Comparison of ENCODE assay signal across 13 cellular contexts in the genomic region with DNA sequence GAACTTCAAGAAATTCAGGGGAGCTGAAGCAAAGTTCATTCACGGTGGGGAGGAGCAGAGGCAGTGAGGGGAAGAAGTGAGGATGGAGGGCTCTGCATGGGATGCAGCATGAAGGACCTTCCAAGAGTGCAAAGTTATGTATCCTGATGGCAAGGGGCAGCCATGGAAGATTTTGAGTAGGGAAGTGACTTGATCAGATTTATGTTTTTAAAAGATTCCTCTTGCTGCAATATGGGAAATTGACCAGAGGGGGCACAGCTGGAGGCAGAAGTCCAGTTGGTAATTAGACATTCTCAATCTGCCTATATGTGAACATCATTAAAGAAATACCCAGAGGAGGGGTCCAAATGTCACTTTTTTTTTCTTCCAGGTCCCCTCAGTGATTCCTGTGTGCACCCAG. TPM values are rescaled to one million over a fixed set of nuclear protein-coding genes. Genes with fewer than 3 reads are reported as not detected.
DNase-seq lines count a peak whose midpoint lies in the region; ATAC-seq and TF ChIP-seq lines count a peak whose summit lies in the region.
"Had no signal": no experiment of that assay in that cellular context is flagged by ENCODE, and none has a peak within 500 bp of the region (broad histone marks: within the 10 kb centered on the region; RNA-seq: fewer than 3 reads in every experiment).

No MANE protein-coding gene starts in this region.

- H2AFZ ChIP-seq in PC-3 (ENCODE audit: low read length) (no peak overlapping the region), smooth muscle cell (ENCODE audit: low read depth) (no peak overlapping the region)

- H3K9me2 ChIP-seq in PC-3 (replicated peaks; ENCODE audit: low read length) = no peaks in the 10 kb centered on the region

- intact Hi-C loops in PC-3 (cut with micrococcal nuclease) = loop anchor here (5.0 kb wide), 1 partner anchor 192 kb away; no protein-coding TSS in a partner anchor

- H3K4me2 ChIP-seq in PC-3 (ENCODE audit: low read length) (no peak overlapping the region), smooth muscle cell (no peak overlapping the region)

- DNase-seq in NCI-H82 (lab: John Stamatoyannopoulos, UW) (peak; percentile 17), NCI-H82 treated with DMSO at 0.1 percent for 48 hours (lab: John Stamatoyannopoulos, UW; ENCODE audit: unreplicated experiment) (no peak), PC-3 (peak; percentile 38), epithelial cell of esophagus (ENCODE audit: low read depth) (no peak), smooth muscle cell (lab: John Stamatoyannopoulos, UW; ENCODE audit: unreplicated experiment) (no peak), C1 segment of cervical spinal cord (lab: John Stamatoyannopoulos, UW) (no peak)
- no peak for DNase-seq in activated CD4-positive, alpha-beta T cell treated with anti-CD3 and anti-CD28 coated beads, Interleukin-2, amount 50 U/mL, for 48 hours
- DNase-seq: amniotic stem cell, gastrocnemius medialis, NCI-H1436 treated with DMSO at 0.1 percent for 48 hours, SIG-M5 had no signal

- POLR2A ChIA-PET in PC-3 (lab: Charles Lee; ENCODE audit: unreplicated experiment) = no interaction called here

- H3K9ac ChIP-seq in PC-3 (ENCODE audit: low read length) (no peak overlapping the region), smooth muscle cell (ENCODE audit: low read depth) (no peak overlapping the region)

- H3K27ac ChIP-seq in PC-3 (ENCODE audit: low read length) (no peak overlapping the region), smooth muscle cell (ENCODE audit: low read depth) (no peak overlapping the region)
- H3K27ac ChIP-seq: gastrocnemius medialis had no signal

- TF ChIP-seq CTCF in PC-3 (conservative IDR thresholded peaks at IDR 0.05; ENCODE audit: low read depth, low read length) (peak; percentile 57; the same call in 1 of the 2 replicates), epithelial cell of esophagus (IDR thresholded peaks at IDR 0.05; ENCODE audit: insufficient read depth, low read depth, low read length, missing control alignments) (peak; percentile 36), smooth muscle cell (IDR thresholded peaks at IDR 0.05; ENCODE audit: borderline replicate concordance, insufficient read depth, poor library complexity, severe bottlenecking) (peak; percentile 31)

- ATAC-seq in PC-3 = no peak
- ATAC-seq in HG02759 (IDR thresholded peaks at IDR 0.05; ENCODE audit: unreplicated experiment) = no peak
- ATAC-seq: gastrocnemius medialis; stimulated activated memory B cell treated with anti-CD40 and anti-IgM and Interleukin-4, amounts not matched to agents 10 μg/mL and 1 μg/mL and 100 μg/mL, for 72 hours had no signal

- H3K9me3 ChIP-seq in PC-3 (ENCODE audit: low read length) (no peaks in the 10 kb centered on the region), smooth muscle cell (replicated peaks; ENCODE audit: low read depth) (no peaks in the 10 kb centered on the region)
- H3K9me3 ChIP-seq: gastrocnemius medialis had no signal

- CTCF ChIA-PET in PC-3 (lab: Charles Lee) = no interaction called here

- peaks cover 13% of the 10 kb centered on the region for H3K4me1 ChIP-seq in PC-3 (ENCODE audit: insufficient read depth, low read length)
- H3K4me1 ChIP-seq in smooth muscle cell (ENCODE audit: low read depth) = peaks cover 11% of the 10 kb centered on the region
- H3K4me1 ChIP-seq: gastrocnemius medialis had no signal

- H3K4me3 ChIP-seq in PC-3 (ENCODE audit: low read length) (no peak overlapping the region), epithelial cell of esophagus (ENCODE audit: low read length) (no peak overlapping the region), smooth muscle cell (no peak overlapping the region)
- H3K4me3 ChIP-seq: gastrocnemius medialis had no signal

- H4K20me1 ChIP-seq in PC-3 (ENCODE audit: low read length) = no peaks in the 10 kb centered on the region
- no peaks in the 10 kb centered on the region for H4K20me1 ChIP-seq in smooth muscle cell (ENCODE audit: low read depth)

- WGBS in smooth muscle cell (ENCODE audit: low lambda C conversion rate) = 79% methylated on average over 1 of the region's 1 CpG

- H3F3A ChIP-seq in PC-3 (ENCODE audit: low read length, unreplicated experiment) (no peaks in the 10 kb centered on the region), smooth muscle cell (ENCODE audit: low read depth) (no peaks in the 10 kb centered on the region)

- H3K79me2 ChIP-seq in PC-3 (ENCODE audit: low read length) (no peaks in the 10 kb centered on the region), smooth muscle cell (ENCODE audit: low read depth) (no peaks in the 10 kb centered on the region)

- no peaks in the 10 kb centered on the region for H3K36me3 ChIP-seq in PC-3 (ENCODE audit: low read depth, low read length)
- no peaks in the 10 kb centered on the region for H3K36me3 ChIP-seq in smooth muscle cell (ENCODE audit: low read depth)
- H3K36me3 ChIP-seq: gastrocnemius medialis had no signal

- no peaks in the 10 kb centered on the region for H3K27me3 ChIP-seq in PC-3 (ENCODE audit: low read length)
- no peaks in the 10 kb centered on the region for H3K27me3 ChIP-seq in smooth muscle cell (ENCODE audit: low read depth)
- H3K27me3 ChIP-seq: gastrocnemius medialis had no signal

- BruUV-seq in PC-3 (replicated peaks; lab: Mats Ljungman, UMichigan) = no TSS peak

RNA-seq across cellular contexts. Expression of a gene that starts 21.5 kb away (rescaled TPM):
- 43.3 and 51.1 TPM in 2 replicates for total RNA-seq in PC-3 (2014; rRNA removed)
- total RNA-seq in smooth muscle cell = 13.3 and 14.7 TPM in 2 replicates
- 32.8 and 56.6 TPM in 2 replicates for polyA plus RNA-seq in smooth muscle cell

Comparison
In these comparisons a context has a peak if more than half of its experiments do, and no peak if none do; other contexts are left out.
1. DNase-seq: peak in NCI-H82 (single experiment) and PC-3 (single experiment); none in NCI-H82 treated with DMSO at 0.1 percent for 48 hours (single experiment), epithelial cell of esophagus (single experiment), smooth muscle cell (single experiment), activated CD4-positive, alpha-beta T cell treated with anti-CD3 and anti-CD28 coated beads, Interleukin-2, amount 50 U/mL, for 48 hours (0 of 2) and C1 segment of cervical spinal cord (0 of 14).
2. Peak in every context shown above with its lines, with median percentiles within 50 percentile points of each other: CTCF ChIP-seq.